In the genomic region with DNA sequence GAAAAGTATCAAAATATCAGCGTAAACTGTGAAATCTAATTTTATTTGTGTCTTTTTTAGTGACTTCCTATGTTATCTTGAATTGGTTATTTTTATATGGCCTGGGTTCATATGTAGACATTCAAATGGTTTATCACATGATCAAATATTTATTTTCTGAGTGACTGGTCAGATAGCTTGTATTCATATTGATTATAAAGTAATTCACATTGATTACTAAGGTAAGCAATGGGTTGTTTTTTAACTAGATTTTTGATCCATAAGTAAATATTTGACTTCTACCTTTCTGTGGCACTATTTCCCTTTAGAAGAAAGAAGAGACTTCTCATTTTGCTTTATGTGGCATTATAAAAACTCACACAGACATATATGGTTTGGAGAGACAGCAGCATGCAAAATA, we compare ENCODE assay signal across 21 cellular contexts.
A peak's percentile ranks its signal among the peaks of the same experiment; 100 is the strongest.
DNase-seq lines count a peak whose midpoint lies in the region; ATAC-seq and TF ChIP-seq lines count a peak whose summit lies in the region.
"Had no signal": no experiment of that assay in that cellular context is flagged by ENCODE, and none has a peak within 500 bp of the region (broad histone marks: within the 10 kb centered on the region; RNA-seq: fewer than 3 reads in every experiment).

No MANE protein-coding gene starts in this region.

- H3K36me3 Mint-ChIP-seq in brain (no peaks in the 10 kb centered on the region), osteocyte (ENCODE audit: unreplicated experiment) (no peaks in the 10 kb centered on the region), CD14-positive monocyte (no peaks in the 10 kb centered on the region)
- H3K36me3 Mint-ChIP-seq: CD4-positive, CD25-positive, alpha-beta regulatory T cell; neural progenitor cell had no signal

- ATAC-seq in SK-N-SH treated with all-trans-retinoic acid at 6 μM for 48 hours (no peak), upper lobe of left lung (ENCODE audit: low FRiP score in 2 of 2) (no peak), HG03521 (IDR thresholded peaks at IDR 0.05; ENCODE audit: unreplicated experiment) (no peak)

- H3K4me3 ChIP-seq in SK-N-SH (ENCODE audit: low read depth in 2 of 2, low read length in 1 of 2) = no peak overlapping the region
- no peak overlapping the region for H3K4me3 ChIP-seq in upper lobe of left lung
- H3K4me3 ChIP-seq: neural progenitor cell, PC-9, transverse colon had no signal

- intact Hi-C loops in CD14-positive monocyte (cut with micrococcal nuclease) = loop anchor here in 1 of 2 donors (10.0 kb wide), 1 partner anchor 1327 kb away; a partner anchor contains a TSS

- H3K4me3 Mint-ChIP-seq in brain = no peak overlapping the region
- H3K4me3 Mint-ChIP-seq in osteocyte (ENCODE audit: unreplicated experiment) = no peak overlapping the region
- H3K4me3 Mint-ChIP-seq in CD14-positive monocyte = no peak overlapping the region
- H3K4me3 Mint-ChIP-seq: CD4-positive, CD25-positive, alpha-beta regulatory T cell; endodermal cell; neural progenitor cell; T-helper 1 cell treated with Interleukin-12 subunit alpha and Interleukin-12 subunit beta and Interleukin-4 antibody, amounts not matched to agents 30 μg/mL and 1 μg/mL, for 36 hours had no signal

- no peaks in the 10 kb centered on the region for H4K20me1 ChIP-seq in SK-N-SH (ENCODE audit: insufficient read depth)

- H3K27me3 Mint-ChIP-seq in brain = no peaks in the 10 kb centered on the region
- no peaks in the 10 kb centered on the region for H3K27me3 Mint-ChIP-seq in osteocyte (ENCODE audit: unreplicated experiment)
- peaks cover 0 to 5% (median 0%) of the 10 kb centered on the region in 3 donors for H3K27me3 Mint-ChIP-seq in CD14-positive monocyte (ENCODE audit: low read depth in 3 of 3)

- peaks cover 58% of the 10 kb centered on the region for H3K79me2 ChIP-seq in SK-N-SH (ENCODE audit: insufficient read depth)

- TF ChIP-seq CTCF in SK-N-SH (IDR thresholded peaks at IDR 0.05) (no peak), brain (conservative IDR thresholded peaks at IDR 0.05) (no peak), osteocyte (IDR thresholded peaks at IDR 0.05) (no peak), upper lobe of left lung (IDR thresholded peaks at IDR 0.05) (no peak), CD14-positive monocyte (IDR thresholded peaks at IDR 0.05) (no peak)

- no peaks in the 10 kb centered on the region for H3K9me3 Mint-ChIP-seq in brain
- H3K9me3 Mint-ChIP-seq in osteocyte (ENCODE audit: unreplicated experiment) = no peaks in the 10 kb centered on the region
- no peaks in the 10 kb centered on the region for H3K9me3 Mint-ChIP-seq in CD14-positive monocyte
- H3K9me3 Mint-ChIP-seq: endodermal cell; neural progenitor cell; T-helper 1 cell treated with Interleukin-12 subunit alpha and Interleukin-12 subunit beta and Interleukin-4 antibody, amounts not matched to agents 30 μg/mL and 1 μg/mL, for 36 hours had no signal

- H3K27ac ChIP-seq in SK-N-SH (ENCODE audit: low read depth in 2 of 2, low read length in 1 of 2) (peak overlapping the region; percentile 73 to 100; a peak in 3 of 4 replicates), upper lobe of left lung (peak overlapping the region in 3 of 4 donors; percentile 31 to 68 (median 39))
- H3K27ac ChIP-seq: neural progenitor cell, PC-9, VCaP had no signal

- peak overlapping the region in 4 of 5 experiments; percentile 20 to 72 (median 44) for H3K27ac Mint-ChIP-seq in brain
- peak overlapping the region; percentile 89 for H3K27ac Mint-ChIP-seq in osteocyte (ENCODE audit: unreplicated experiment)
- H3K27ac Mint-ChIP-seq in CD14-positive monocyte = peak overlapping the region in 1 of 7 donors; percentile 32
- H3K27ac Mint-ChIP-seq: CD4-positive, CD25-positive, alpha-beta regulatory T cell; endodermal cell; neural progenitor cell; T-helper 1 cell treated with Interleukin-12 subunit alpha and Interleukin-12 subunit beta and Interleukin-4 antibody, amounts not matched to agents 30 μg/mL and 1 μg/mL, for 36 hours had no signal

- H3K9me3 ChIP-seq in SK-N-SH (no peaks in the 10 kb centered on the region), upper lobe of left lung (no peaks in the 10 kb centered on the region)
- H3K9me3 ChIP-seq: transverse colon had no signal

- H3K4me1 ChIP-seq in SK-N-SH (ENCODE audit: control insufficient read depth in 1 of 2, insufficient read depth in 2 of 2, low read depth in 1 of 2, low read length in 1 of 2) (peaks cover 40 to 44% of the 10 kb centered on the region in 2 experiments), upper lobe of left lung (peaks cover 8 to 23% (median 19%) of the 10 kb centered on the region in 4 donors)

- 96% methylated on average over 1 of the region's 1 CpG for WGBS in SK-N-SH (ENCODE audit: low lambda C conversion rate)
- 98% methylated on average over 1 of the region's 1 CpG for WGBS in upper lobe of left lung, 2 donors

- TF ChIP-seq POLR2A in upper lobe of left lung (IDR thresholded peaks at IDR 0.05) = no peak

- peaks cover 80% of the 10 kb centered on the region for H3K4me1 Mint-ChIP-seq in brain
- peaks cover 41% of the 10 kb centered on the region for H3K4me1 Mint-ChIP-seq in osteocyte (ENCODE audit: unreplicated experiment)
- H3K4me1 Mint-ChIP-seq in CD14-positive monocyte = peaks cover 38% of the 10 kb centered on the region
- H3K4me1 Mint-ChIP-seq: CD4-positive, CD25-positive, alpha-beta regulatory T cell had no signal

- no peak overlapping the region for H3K9ac ChIP-seq in SK-N-SH
- H3K9ac ChIP-seq: neural progenitor cell had no signal

- POLR2A ChIA-PET in SK-N-SH (lab: Yijun Ruan, JAX) = no interaction called here

- H2AFZ ChIP-seq in SK-N-SH (ENCODE audit: low read depth) = no peak overlapping the region
- H2AFZ ChIP-seq: neural progenitor cell, PC-9 had no signal

- no peak for TF ChIP-seq EP300 in SK-N-SH (IDR thresholded peaks at IDR 0.05; ENCODE audit: borderline replicate concordance in 1 of 2, low read depth in 1 of 2, low read length in 1 of 2)
- no peak for TF ChIP-seq EP300 in upper lobe of left lung (IDR thresholded peaks at IDR 0.05)

- no peaks in the 10 kb centered on the region for H3K27me3 ChIP-seq in SK-N-SH (ENCODE audit: insufficient read depth)
- no peaks in the 10 kb centered on the region for H3K27me3 ChIP-seq in upper lobe of left lung
- H3K27me3 ChIP-seq: neural progenitor cell had no signal

- no peak for TF ChIP-seq RAD21 in SK-N-SH (IDR thresholded peaks at IDR 0.05; ENCODE audit: low read length)

- DNase-seq in SK-N-SH (no peak), osteocyte (ENCODE audit: extremely low spot score, unreplicated experiment) (no peak), upper lobe of left lung (no peak), NCI-H446 treated with DMSO at 0.1 percent for 48 hours (lab: John Stamatoyannopoulos, UW) (no peak), CD14-positive monocyte (ENCODE audit: low spot score) (no peak)
- DNase-seq: activated CD4-positive, alpha-beta T cell treated with anti-CD3 and anti-CD28 coated beads, Interleukin-2, amount 50 U/mL, for 48 hours; amniotic stem cell; CD4-positive, CD25-positive, alpha-beta regulatory T cell; DMS153; endodermal cell; HCEC 1CT; NCI-H2171; PC-9; SIG-M5; transverse colon had no signal

- peaks cover 29% of the 10 kb centered on the region for H3F3A ChIP-seq in SK-N-SH (replicated peaks; ENCODE audit: insufficient read depth)

- CTCF ChIA-PET in SK-N-SH (lab: Yijun Ruan, JAX) = interaction anchor here (1.9 kb wide), 1 partner anchor 16 kb away, joined by 6 read pairs; no protein-coding TSS in a partner anchor

- H3K36me3 ChIP-seq in SK-N-SH (replicated peaks in 1 of 2; ENCODE audit: control insufficient read depth in 1 of 2, insufficient read depth in 2 of 2, low read length in 1 of 2) (peaks cover 0 to 3% of the 10 kb centered on the region in 2 experiments), upper lobe of left lung (no peaks in the 10 kb centered on the region)
- H3K36me3 ChIP-seq: neural progenitor cell, transverse colon had no signal

- H3K4me2 ChIP-seq in SK-N-SH = peak overlapping the region; percentile 40; the same call in 1 of the 2 replicates
- H3K4me2 ChIP-seq: neural progenitor cell, PC-9 had no signal

- H3K9me2 ChIP-seq in SK-N-SH = no peaks in the 10 kb centered on the region

TF ChIP-seq in SK-N-SH, 30 proteins besides CTCF, POLR2A, EP300 and RAD21 (continues in another document):
- TF ChIP-seq TAF1 (IDR thresholded peaks at IDR 0.05; ENCODE audit: borderline replicate concordance, low read depth, low read length) = no peak

TF ChIP-seq in SK-N-SH treated with all-trans-retinoic acid at 6 μM for 48 hours, 23 proteins besides CTCF, POLR2A, EP300 and RAD21 (continues in another document):
- TF ChIP-seq ZFP3 (CRISPR knock-in tag; IDR thresholded peaks at IDR 0.05) = no peak
- TF ChIP-seq ZFP30 (CRISPR knock-in tag; IDR thresholded peaks at IDR 0.05) = no peak
- no peak for TF ChIP-seq ESRRG (CRISPR knock-in tag; IDR thresholded peaks at IDR 0.05)
- TF ChIP-seq, protein P1, sequence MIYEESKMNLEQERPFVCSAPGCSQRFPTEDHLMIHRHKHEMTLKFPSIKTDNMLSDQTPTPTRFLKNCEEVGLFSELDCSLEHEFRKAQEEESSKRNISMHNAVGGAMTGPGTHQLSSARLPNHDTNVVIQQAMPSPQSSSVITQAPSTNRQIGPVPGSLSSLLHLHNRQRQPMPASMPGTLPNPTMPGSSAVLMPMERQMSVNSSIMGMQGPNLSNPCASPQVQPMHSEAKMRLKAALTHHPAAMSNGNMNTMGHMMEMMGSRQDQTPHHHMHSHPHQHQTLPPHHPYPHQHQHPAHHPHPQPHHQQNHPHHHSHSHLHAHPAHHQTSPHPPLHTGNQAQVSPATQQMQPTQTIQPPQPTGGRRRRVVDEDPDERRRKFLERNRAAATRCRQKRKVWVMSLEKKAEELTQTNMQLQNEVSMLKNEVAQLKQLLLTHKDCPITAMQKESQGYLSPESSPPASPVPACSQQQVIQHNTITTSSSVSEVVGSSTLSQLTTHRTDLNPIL (CRISPR knock-in tag; IDR thresholded peaks at IDR 0.05; ENCODE audit: low read depth) = no peak
- no peak for TF ChIP-seq TOX (CRISPR knock-in tag; IDR thresholded peaks at IDR 0.05; ENCODE audit: borderline replicate concordance)
- TF ChIP-seq, protein P2, sequence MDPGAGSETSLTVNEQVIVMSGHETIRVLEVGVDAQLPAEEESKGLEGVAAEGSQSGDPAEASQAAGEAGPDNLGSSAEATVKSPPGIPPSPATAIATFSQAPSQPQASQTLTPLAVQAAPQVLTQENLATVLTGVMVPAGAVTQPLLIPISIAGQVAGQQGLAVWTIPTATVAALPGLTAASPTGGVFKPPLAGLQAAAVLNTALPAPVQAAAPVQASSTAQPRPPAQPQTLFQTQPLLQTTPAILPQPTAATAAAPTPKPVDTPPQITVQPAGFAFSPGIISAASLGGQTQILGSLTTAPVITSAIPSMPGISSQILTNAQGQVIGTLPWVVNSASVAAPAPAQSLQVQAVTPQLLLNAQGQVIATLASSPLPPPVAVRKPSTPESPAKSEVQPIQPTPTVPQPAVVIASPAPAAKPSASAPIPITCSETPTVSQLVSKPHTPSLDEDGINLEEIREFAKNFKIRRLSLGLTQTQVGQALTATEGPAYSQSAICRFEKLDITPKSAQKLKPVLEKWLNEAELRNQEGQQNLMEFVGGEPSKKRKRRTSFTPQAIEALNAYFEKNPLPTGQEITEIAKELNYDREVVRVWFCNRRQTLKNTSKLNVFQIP (CRISPR knock-in tag; IDR thresholded peaks at IDR 0.05; ENCODE audit: borderline replicate concordance, low read depth) = no peak
- TF ChIP-seq RARB (CRISPR knock-in tag; IDR thresholded peaks at IDR 0.05) = no peak
- TF ChIP-seq SNAI2 (CRISPR knock-in tag; IDR thresholded peaks at IDR 0.05) = no peak
